Comparison of ENCODE assay signal across 12 cellular contexts in genomic region chr2:230723363-230723762, GRCh38. TPM values are rescaled to one million over a fixed set of nuclear protein-coding genes. Genes with fewer than 3 reads are reported as not detected.
DNase-seq lines count a peak whose midpoint lies in the region; ATAC-seq and TF ChIP-seq lines count a peak whose summit lies in the region.
"Had no signal": no experiment of that assay in that cellular context is flagged by ENCODE, and none has a peak within 500 bp of the region (broad histone marks: within the 10 kb centered on the region; RNA-seq: fewer than 3 reads in every experiment).

No MANE protein-coding gene starts in this region.

- H3K27me3 Mint-ChIP-seq in activated CD8-positive, alpha-beta T cell treated with anti-CD3 and anti-CD28 coated beads for 36 hours = no peaks in the 10 kb centered on the region
- H3K27me3 Mint-ChIP-seq: stimulated activated naive B cell treated with anti-CD40 and anti-IgM and Interleukin-4, amounts not matched to agents 10 μg/mL and 1 μg/mL and 100 μg/mL, for 72 hours had no signal

- H3K4me3 Mint-ChIP-seq in activated CD8-positive, alpha-beta T cell treated with anti-CD3 and anti-CD28 coated beads for 36 hours = peak overlapping the region; percentile 52
- peak overlapping the region; percentile 57 for H3K4me3 Mint-ChIP-seq in stimulated activated effector memory CD8-positive, alpha-beta T cell treated with anti-CD3 and anti-CD28 coated beads, Interleukin-12 subunit alpha, Interleukin-12 subunit beta, amount 100 ng/mL, for 72 hours
- H3K4me3 Mint-ChIP-seq: stimulated activated naive B cell treated with anti-CD40 and anti-IgM and Interleukin-4, amounts not matched to agents 10 μg/mL and 1 μg/mL and 100 μg/mL, for 72 hours had no signal

- TF ChIP-seq CTCF in left ventricle myocardium inferior (IDR thresholded peaks at IDR 0.05; ENCODE audit: borderline replicate concordance) = no peak
- no peak for TF ChIP-seq CTCF in activated CD8-positive, alpha-beta T cell treated with anti-CD3 and anti-CD28 coated beads for 36 hours (IDR thresholded peaks at IDR 0.05)

- no peak overlapping the region for H3K4me3 ChIP-seq in left ventricle myocardium inferior
- peak overlapping the region; percentile 42 for H3K4me3 ChIP-seq in effector memory CD4-positive, alpha-beta T cell (ENCODE audit: insufficient read depth, low read depth, low read length, poor library complexity, severe bottlenecking)

- DNase-seq in Right ventricle myocardium superior (no peak), left ventricle myocardium inferior (no peak), HK-2 (ENCODE audit: unreplicated experiment) (no peak), DMS79 treated with DMSO at 0.1 percent for 48 hours (lab: John Stamatoyannopoulos, UW) (no peak)
- DNase-seq in activated CD8-positive, alpha-beta T cell treated with anti-CD3 and anti-CD28 coated beads for 36 hours = peak; percentile 66
- peak in 1 of 3 donors; percentile 27 for DNase-seq in effector memory CD4-positive, alpha-beta T cell
- DNase-seq in stimulated activated effector memory CD8-positive, alpha-beta T cell treated with anti-CD3 and anti-CD28 coated beads, Interleukin-12 subunit alpha, Interleukin-12 subunit beta, amount 100 ng/mL, for 72 hours (ENCODE audit: low spot score in 2 of 2) = no peak
- DNase-seq: GF-D8; glutamatergic neuron; stimulated activated naive B cell treated with anti-CD40 and anti-IgM and Interleukin-4, amounts not matched to agents 10 μg/mL and 1 μg/mL and 100 μg/mL, for 72 hours had no signal

- peak overlapping the region; percentile 73 for H3K27ac Mint-ChIP-seq in activated CD8-positive, alpha-beta T cell treated with anti-CD3 and anti-CD28 coated beads for 36 hours
- peak overlapping the region; percentile 81 for H3K27ac Mint-ChIP-seq in stimulated activated effector memory CD8-positive, alpha-beta T cell treated with anti-CD3 and anti-CD28 coated beads, Interleukin-12 subunit alpha, Interleukin-12 subunit beta, amount 100 ng/mL, for 72 hours
- H3K27ac Mint-ChIP-seq: stimulated activated naive B cell treated with anti-CD40 and anti-IgM and Interleukin-4, amounts not matched to agents 10 μg/mL and 1 μg/mL and 100 μg/mL, for 72 hours had no signal

- CTCF ChIA-PET in activated CD8-positive, alpha-beta T cell treated with anti-CD3 and anti-CD28 coated beads for 36 hours (lab: Charles Lee) = interaction anchor here (0.8 to 3.6 kb wide), 7 partner anchors 8 to 101 kb away, joined by 3 to 29 read pairs (median 4); no protein-coding TSS in a partner anchor

- no peak overlapping the region for H3K27ac ChIP-seq in left ventricle myocardium inferior (replicated peaks)
- peak overlapping the region; percentile 54 for H3K27ac ChIP-seq in effector memory CD4-positive, alpha-beta T cell (ENCODE audit: insufficient read depth, low read length, poor library complexity, severe bottlenecking)

- H3K9me3 Mint-ChIP-seq in activated CD8-positive, alpha-beta T cell treated with anti-CD3 and anti-CD28 coated beads for 36 hours = no peaks in the 10 kb centered on the region
- H3K9me3 Mint-ChIP-seq in stimulated activated effector memory CD8-positive, alpha-beta T cell treated with anti-CD3 and anti-CD28 coated beads, Interleukin-12 subunit alpha, Interleukin-12 subunit beta, amount 100 ng/mL, for 72 hours = no peaks in the 10 kb centered on the region
- H3K9me3 Mint-ChIP-seq: stimulated activated naive B cell treated with anti-CD40 and anti-IgM and Interleukin-4, amounts not matched to agents 10 μg/mL and 1 μg/mL and 100 μg/mL, for 72 hours had no signal

- H3K36me3 ChIP-seq in left ventricle myocardium inferior = peaks cover 13% of the 10 kb centered on the region
- H3K36me3 ChIP-seq in effector memory CD4-positive, alpha-beta T cell (ENCODE audit: control insufficient read depth, insufficient read depth, low read length) = peaks cover 4% of the 10 kb centered on the region

- peaks cover 61% of the 10 kb centered on the region for H3K36me3 Mint-ChIP-seq in activated CD8-positive, alpha-beta T cell treated with anti-CD3 and anti-CD28 coated beads for 36 hours (ENCODE audit: low read depth)
- peaks cover 74% of the 10 kb centered on the region for H3K36me3 Mint-ChIP-seq in stimulated activated effector memory CD8-positive, alpha-beta T cell treated with anti-CD3 and anti-CD28 coated beads, Interleukin-12 subunit alpha, Interleukin-12 subunit beta, amount 100 ng/mL, for 72 hours

- peaks cover 68% of the 10 kb centered on the region for H3K4me1 Mint-ChIP-seq in activated CD8-positive, alpha-beta T cell treated with anti-CD3 and anti-CD28 coated beads for 36 hours (ENCODE audit: low read depth)
- H3K4me1 Mint-ChIP-seq in stimulated activated effector memory CD8-positive, alpha-beta T cell treated with anti-CD3 and anti-CD28 coated beads, Interleukin-12 subunit alpha, Interleukin-12 subunit beta, amount 100 ng/mL, for 72 hours = peaks cover 51% of the 10 kb centered on the region

- intact Hi-C loops in Right ventricle myocardium superior (cut with DNase I) (no loop called here), left ventricle myocardium inferior (cut with micrococcal nuclease) (no loop called here)
- intact Hi-C loops in activated CD8-positive, alpha-beta T cell treated with anti-CD3 and anti-CD28 coated beads for 36 hours (cut with micrococcal nuclease) = no loop called here

- no peaks in the 10 kb centered on the region for H3K9me3 ChIP-seq in left ventricle myocardium inferior (replicated peaks)
- H3K9me3 ChIP-seq in effector memory CD4-positive, alpha-beta T cell (ENCODE audit: control insufficient read depth, low read length) = no peaks in the 10 kb centered on the region

- peaks cover 60% of the 10 kb centered on the region for H3K4me1 ChIP-seq in left ventricle myocardium inferior
- H3K4me1 ChIP-seq in effector memory CD4-positive, alpha-beta T cell (ENCODE audit: control insufficient read depth, insufficient read depth, low read length, poor library complexity, severe bottlenecking) = peaks cover 56% of the 10 kb centered on the region

- POLR2A ChIA-PET in activated CD8-positive, alpha-beta T cell treated with anti-CD3 and anti-CD28 coated beads for 36 hours (lab: Charles Lee) = interaction anchor here (0.6 to 2.7 kb wide), 4 partner anchors 10 to 71 kb away, joined by 3 to 20 read pairs (median 3); partner anchors contain the start of gene CAB39

- no peaks in the 10 kb centered on the region for H3K27me3 ChIP-seq in left ventricle myocardium inferior (ENCODE audit: low read depth)
- no peaks in the 10 kb centered on the region for H3K27me3 ChIP-seq in effector memory CD4-positive, alpha-beta T cell (replicated peaks; ENCODE audit: control insufficient read depth, insufficient read depth, low read length, poor library complexity, severe bottlenecking)

- ATAC-seq in Right ventricle myocardium superior (ENCODE audit: poor library complexity) (peak; percentile 20), esophagus mucosa (no peak)
- ATAC-seq in activated CD8-positive, alpha-beta T cell treated with anti-CD3 and anti-CD28 coated beads for 36 hours = peak; percentile 94
- peak; percentile 68 for ATAC-seq in stimulated activated effector memory CD8-positive, alpha-beta T cell treated with anti-CD3 and anti-CD28 coated beads, Interleukin-12 subunit alpha, Interleukin-12 subunit beta, amount 100 ng/mL, for 72 hours
- ATAC-seq: sciatic nerve; stimulated activated naive B cell treated with anti-CD40 and anti-IgM and Interleukin-4, amounts not matched to agents 10 μg/mL and 1 μg/mL and 100 μg/mL, for 72 hours had no signal

RNA-seq across cellular contexts. Expression of gene CAB39, which starts 10.7 kb away (rescaled TPM):
- total RNA-seq in Right ventricle myocardium superior (80.9 TPM), left ventricle myocardium inferior (92.2 TPM), esophagus mucosa (50.8 TPM)
- 100 to 1,000 TPM; 119 to 120 TPM for total RNA-seq in activated CD8-positive, alpha-beta T cell treated with anti-CD3 and anti-CD28 coated beads for 36 hours
